17 cellular contexts compared by ENCODE assay signal in genomic region chr7:44733708-44734481, GRCh38. TPM values are rescaled to one million over a fixed set of nuclear protein-coding genes. Genes with fewer than 3 reads are reported as not detected.
DNase-seq lines count a peak whose midpoint lies in the region; ATAC-seq and TF ChIP-seq lines count a peak whose summit lies in the region.
"Had no signal": no experiment of that assay in that cellular context is flagged by ENCODE, and none has a peak within 500 bp of the region (broad histone marks: within the 10 kb centered on the region; RNA-seq: fewer than 3 reads in every experiment).

No MANE protein-coding gene starts in this region.

- H3K9me3 ChIP-seq in gastrocnemius medialis: no peaks in the 10 kb centered on the region
- H3K9me3 ChIP-seq: gastroesophageal sphincter had no signal

- H3K27ac Mint-ChIP-seq in glutamatergic neuron (ENCODE audit: unreplicated experiment): no peak overlapping the region
- H3K27ac Mint-ChIP-seq: WTC11 had no signal

- TF ChIP-seq CTCF in RWPE1 (conservative IDR thresholded peaks at IDR 0.05; ENCODE audit: low read depth) (no peak), gastrocnemius medialis (IDR thresholded peaks at IDR 0.05 in 4 of 5, conservative IDR thresholded peaks at IDR 0.05 in 1 of 5) (no peak), glutamatergic neuron (IDR thresholded peaks at IDR 0.05; ENCODE audit: partially characterized antibody, unreplicated experiment) (no peak)

- H3K4me1 ChIP-seq in gastrocnemius medialis: no peaks in the 10 kb centered on the region
- H3K4me1 ChIP-seq: gastroesophageal sphincter had no signal

- peak; percentile 14 to 42 for ATAC-seq in gastrocnemius medialis
- ATAC-seq in GM18861 (IDR thresholded peaks at IDR 0.05; ENCODE audit: unreplicated experiment): no peak
- ATAC-seq in HG02870 (IDR thresholded peaks at IDR 0.05; ENCODE audit: unreplicated experiment): no peak
- ATAC-seq in GM18907 (IDR thresholded peaks at IDR 0.05; ENCODE audit: unreplicated experiment): no peak
- ATAC-seq: gastroesophageal sphincter; left colon; stimulated activated naive CD8-positive, alpha-beta T cell treated with anti-CD3 and anti-CD28 coated beads, Interleukin-15, amount 100 ng/mL, for 72 hours; WTC11 had no signal

- TF ChIP-seq POLR2A in gastrocnemius medialis (IDR thresholded peaks at IDR 0.05): no peak

- H3K9me3 Mint-ChIP-seq in glutamatergic neuron (ENCODE audit: unreplicated experiment): peaks cover 1% of the 10 kb centered on the region
- H3K9me3 Mint-ChIP-seq: neural crest cell; stimulated activated naive CD8-positive, alpha-beta T cell treated with anti-CD3 and anti-CD28 coated beads, Interleukin-15, amount 100 ng/mL, for 72 hours had no signal

- H3K4me3 Mint-ChIP-seq in glutamatergic neuron (ENCODE audit: unreplicated experiment): no peak overlapping the region
- H3K4me3 Mint-ChIP-seq: neural crest cell; stimulated activated naive CD8-positive, alpha-beta T cell treated with anti-CD3 and anti-CD28 coated beads, Interleukin-15, amount 100 ng/mL, for 72 hours; WTC11 had no signal

- H3K36me3 Mint-ChIP-seq in glutamatergic neuron (ENCODE audit: unreplicated experiment): no peaks in the 10 kb centered on the region
- H3K36me3 Mint-ChIP-seq: WTC11 had no signal

- in situ Hi-C loops in gastrocnemius medialis (cut with MboI; ENCODE audit: low sequenced_read_pairs in 4 of 4): no loop called here

- no peak overlapping the region for H3K4me3 ChIP-seq in gastrocnemius medialis
- H3K4me3 ChIP-seq: gastroesophageal sphincter had no signal

- CTCF ChIA-PET in RWPE1 (lab: Yijun Ruan, JAX): no interaction called here

- no peaks in the 10 kb centered on the region for H3K36me3 ChIP-seq in gastrocnemius medialis

- no peaks in the 10 kb centered on the region for H3K4me1 Mint-ChIP-seq in glutamatergic neuron (ENCODE audit: low read depth, unreplicated experiment)
- H3K4me1 Mint-ChIP-seq: WTC11 had no signal

- POLR2A ChIA-PET in RWPE1 (lab: Yijun Ruan, JAX; ENCODE audit: low non-redundant PET): no interaction called here

- H3K27me3 ChIP-seq in gastrocnemius medialis: no peaks in the 10 kb centered on the region
- H3K27me3 ChIP-seq: gastroesophageal sphincter had no signal

- H3K27me3 Mint-ChIP-seq in glutamatergic neuron (ENCODE audit: unreplicated experiment): peaks cover 3% of the 10 kb centered on the region
- H3K27me3 Mint-ChIP-seq: stimulated activated naive CD8-positive, alpha-beta T cell treated with anti-CD3 and anti-CD28 coated beads, Interleukin-15, amount 100 ng/mL, for 72 hours had no signal

- peak overlapping the region; percentile 88 for H3K27ac ChIP-seq in RWPE1
- H3K27ac ChIP-seq in epithelial cell of prostate: peak overlapping the region; percentile 97
- H3K27ac ChIP-seq in gastrocnemius medialis: no peak overlapping the region
- H3K27ac ChIP-seq: gastroesophageal sphincter had no signal

- DNase-seq in HCEC 1CT (peak; percentile 79), RWPE1 (ENCODE audit: low spot score) (no peak), epithelial cell of prostate (ENCODE audit: low read depth, low spot score) (peak; percentile 36), gastrocnemius medialis (no peak), glutamatergic neuron (no peak)
- DNase-seq: activated T-cell treated with anti-CD3 and anti-CD28 coated beads, Interleukin-2, amount 50 U/mL, for 1 hour; left colon; MM.1S; NCI-H510A; stimulated activated CD4-positive, alpha-beta T cell treated with anti-CD3 and anti-CD28 coated beads, Interleukin-4, amount 100 ng/mL, for 24 hours; stimulated activated naive CD8-positive, alpha-beta T cell treated with anti-CD3 and anti-CD28 coated beads, Interleukin-15, amount 100 ng/mL, for 72 hours had no signal

- intact Hi-C loops in gastrocnemius medialis (cut with DNase I; ENCODE audit: low total_unique reads): no loop called here

RNA-seq across cellular contexts. Expression of gene ZMIZ2, which starts 14.8 kb away (rescaled TPM):
- total RNA-seq in gastrocnemius medialis (10 to 100 TPM; 10.7 to 19.8 (median 14.0) TPM), glutamatergic neuron (ENCODE audit: unreplicated experiment) (291 TPM)

Comparison
In these comparisons a context has a peak if more than half of its experiments do, and no peak if none do; other contexts are left out.
1. DNase-seq: peak in HCEC 1CT (single experiment) and epithelial cell of prostate (single experiment); none in RWPE1 (single experiment), gastrocnemius medialis (0 of 2) and glutamatergic neuron (single experiment).
2. H3K27ac ChIP-seq: peak in RWPE1 (single experiment) and epithelial cell of prostate (single experiment); none in gastrocnemius medialis (0 of 4).
3. ATAC-seq: peak in gastrocnemius medialis (2 of 2); none in GM18861 (single experiment), HG02870 (single experiment) and GM18907 (single experiment).
4. RNA of gene ZMIZ2, which starts 14.8 kb away (total RNA-seq): 291 TPM in glutamatergic neuron (single experiment); 10.7 to 19.8 TPM in gastrocnemius medialis; every median in the first group is over 10 times any median in the second.